Comparison of ENCODE assay signal across 15 cellular contexts in genomic region chr10:541041-541440, GRCh38.
DNase-seq lines count a peak whose midpoint lies in the region; ATAC-seq and TF ChIP-seq lines count a peak whose summit lies in the region.
"Had no signal": no experiment of that assay in that cellular context is flagged by ENCODE, and none has a peak within 500 bp of the region (broad histone marks: within the 10 kb centered on the region; RNA-seq: fewer than 3 reads in every experiment).

No MANE protein-coding gene starts in this region.

- H3K4me2 ChIP-seq in BLaER1 treated with 17β-estradiol and CSF1 and Interleukin-3, amounts not matched to agents 10 nM and 100 nM = peak overlapping the region in 7 of 11 experiments; percentile 26 to 76 (median 66); a peak in 7 of 22 replicates
- H3K4me2 ChIP-seq in DOHH2 (ENCODE audit: low read length) = peak overlapping the region; percentile 90
- H3K4me2 ChIP-seq: A549 had no signal

- H3K4me3 ChIP-seq in BLaER1 treated with 17β-estradiol and CSF1 and Interleukin-3, amounts not matched to agents 10 nM and 100 nM = no peak overlapping the region
- H3K4me3 ChIP-seq in DOHH2 (ENCODE audit: low read length) (peak overlapping the region; percentile 71), sigmoid colon (no peak overlapping the region)
- H3K4me3 ChIP-seq: A549, K562 had no signal

- DNase-seq in sigmoid colon (peak; percentile 56), NCI-H146 (lab: John Stamatoyannopoulos, UW) (no peak), SIG-M5 treated with dmso at 0.1 percent for 504 hours (lab: John Stamatoyannopoulos, UW; ENCODE audit: unreplicated experiment) (no peak)
- DNase-seq: AML-193; CD4-positive, alpha-beta T cell; GDM1; HCEC 1CT; HFFc6 had no signal

- no peaks in the 10 kb centered on the region for H3K9me2 ChIP-seq in DOHH2 (replicated peaks; ENCODE audit: control insufficient read depth, low read length)

- 68 to 79% methylated on average over 13 of the region's 13 CpGs for WGBS in sigmoid colon, 2 donors

- H3K36me3 ChIP-seq in BLaER1 treated with 17β-estradiol and CSF1 and Interleukin-3, amounts not matched to agents 10 nM and 100 nM = no peaks in the 10 kb centered on the region
- H3K36me3 ChIP-seq in DOHH2 (ENCODE audit: control insufficient read depth, low read length) = no peaks in the 10 kb centered on the region
- no peaks in the 10 kb centered on the region for H3K36me3 ChIP-seq in sigmoid colon

- H3K4me1 ChIP-seq in BLaER1 treated with 17β-estradiol and CSF1 and Interleukin-3, amounts not matched to agents 10 nM and 100 nM = peaks cover 0 to 55% (median 33%) of the 10 kb centered on the region in 10 experiments; a peak in 17 of 20 replicates
- peaks cover 72% of the 10 kb centered on the region for H3K4me1 ChIP-seq in DOHH2 (ENCODE audit: control insufficient read depth, low read length)
- peaks cover 0 to 42% (median 32%) of the 10 kb centered on the region in 4 donors for H3K4me1 ChIP-seq in sigmoid colon
- H3K4me1 ChIP-seq: A549 had no signal

- H3K27me3 ChIP-seq in BLaER1 treated with 17β-estradiol and CSF1 and Interleukin-3, amounts not matched to agents 10 nM and 100 nM = peaks cover 0 to 34% (median 26%) of the 10 kb centered on the region in 11 experiments; a peak in 19 of 22 replicates
- H3K27me3 ChIP-seq in DOHH2 (ENCODE audit: control insufficient read depth, low read length) (no peaks in the 10 kb centered on the region), sigmoid colon (no peaks in the 10 kb centered on the region)

- intact Hi-C loops in sigmoid colon (cut with DNase I) = no loop called here

- peaks cover 4% of the 10 kb centered on the region for H3F3A ChIP-seq in DOHH2 (ENCODE audit: control insufficient read depth, insufficient read depth)

- H3K79me2 ChIP-seq in DOHH2 (ENCODE audit: control insufficient read depth, low read length) = no peaks in the 10 kb centered on the region; the same call in 1 of the 2 replicates

- no peak for TF ChIP-seq EP300 in sigmoid colon (IDR thresholded peaks at IDR 0.05)

- no peak overlapping the region for H3K27ac ChIP-seq in BLaER1 treated with 17β-estradiol and CSF1 and Interleukin-3, amounts not matched to agents 10 nM and 100 nM
- H3K27ac ChIP-seq in DOHH2 (ENCODE audit: low read depth, low read length) (peak overlapping the region; percentile 70), VCaP (peak overlapping the region; percentile 80), sigmoid colon (no peak overlapping the region)
- H3K27ac ChIP-seq: A549 had no signal

- H3K9me3 ChIP-seq in BLaER1 treated with 17β-estradiol and CSF1 and Interleukin-3, amounts not matched to agents 10 nM and 100 nM (replicated peaks in 1 of 11) = no peaks in the 10 kb centered on the region
- no peaks in the 10 kb centered on the region for H3K9me3 ChIP-seq in DOHH2 (ENCODE audit: control insufficient read depth, insufficient read depth, low read length)
- no peaks in the 10 kb centered on the region for H3K9me3 ChIP-seq in sigmoid colon
- H3K9me3 ChIP-seq: A549 had no signal

- TF ChIP-seq CTCF in DOHH2 (IDR thresholded peaks at IDR 0.05; ENCODE audit: low read depth, low read length, poor library complexity, severe bottlenecking) (no peak), VCaP (conservative IDR thresholded peaks at IDR 0.05) (no peak), sigmoid colon (IDR thresholded peaks at IDR 0.05) (no peak)

- H3K9ac ChIP-seq in BLaER1 treated with 17β-estradiol and CSF1 and Interleukin-3, amounts not matched to agents 10 nM and 100 nM = no peak overlapping the region

- ATAC-seq in HG02870 (IDR thresholded peaks at IDR 0.05; ENCODE audit: unreplicated experiment) = no peak
- no peak for ATAC-seq in HG03469 (IDR thresholded peaks at IDR 0.05; ENCODE audit: unreplicated experiment)
- ATAC-seq: A549, K562 had no signal

- peaks cover 0 to 99% (median 56%) of the 10 kb centered on the region in 11 experiments; a peak in 17 of 22 replicates for H4K20me1 ChIP-seq in BLaER1 treated with 17β-estradiol and CSF1 and Interleukin-3, amounts not matched to agents 10 nM and 100 nM
- H4K20me1 ChIP-seq in DOHH2 (ENCODE audit: control insufficient read depth, insufficient read depth, low read depth, low read length) = no peaks in the 10 kb centered on the region

- no peak for TF ChIP-seq POLR2A in sigmoid colon (IDR thresholded peaks at IDR 0.05)

Comparison
In these comparisons a context has a peak if more than half of its experiments do, and no peak if none do; other contexts are left out.
1. H3K27ac ChIP-seq: peak in DOHH2 (single experiment) and VCaP (single experiment); none in BLaER1 treated with 17β-estradiol and CSF1 and Interleukin-3, amounts not matched to agents 10 nM and 100 nM (0 of 11) and sigmoid colon (0 of 4).